8 cellular contexts compared by ENCODE assay signal in genomic region chr1:109214695-109215623, GRCh38. TPM values are rescaled to one million over a fixed set of nuclear protein-coding genes. Genes with fewer than 3 reads are reported as not detected.
DNase-seq lines count a peak whose midpoint lies in the region; ATAC-seq, FAIRE-seq and TF ChIP-seq lines count a peak whose summit lies in the region.

No MANE protein-coding gene starts in this region.

- FAIRE-seq in pancreas (lab: Jason Lieb, UNC): no peak

- peaks cover 40% of the 10 kb centered on the region for H3K36me3 Mint-ChIP-seq in activated naive CD4-positive, alpha-beta T cell treated with anti-CD3 and anti-CD28 coated beads, Interleukin-2, amount 10 ng/mL, durations not matched to agents 7 days and 5 days

- TF ChIP-seq CTCF in OCI-LY3 (IDR thresholded peaks at IDR 0.05; ENCODE audit: low read depth, low read length) (no peak), pancreas (IDR thresholded peaks at IDR 0.05) (no peak)

- peaks cover 40% of the 10 kb centered on the region for H3K4me1 Mint-ChIP-seq in activated naive CD4-positive, alpha-beta T cell treated with anti-CD3 and anti-CD28 coated beads, Interleukin-2, amount 10 ng/mL, durations not matched to agents 7 days and 5 days

- H3K27me3 ChIP-seq in OCI-LY3 (ENCODE audit: low read depth, low read length) (no peaks in the 10 kb centered on the region), pancreas (no peaks in the 10 kb centered on the region)

- H3K4me3 ChIP-seq in OCI-LY3 (ENCODE audit: low read length) (peak overlapping the region; percentile 90), pancreas (peak overlapping the region; percentile 53 to 92 (median 73))

- peaks cover 16% of the 10 kb centered on the region for H3K27me3 Mint-ChIP-seq in activated naive CD4-positive, alpha-beta T cell treated with anti-CD3 and anti-CD28 coated beads, Interleukin-2, amount 10 ng/mL, durations not matched to agents 7 days and 5 days

- H3K79me2 ChIP-seq in OCI-LY3 (ENCODE audit: low read length): peaks cover 54% of the 10 kb centered on the region

- H3K9me3 Mint-ChIP-seq in activated naive CD4-positive, alpha-beta T cell treated with anti-CD3 and anti-CD28 coated beads, Interleukin-2, amount 10 ng/mL, durations not matched to agents 7 days and 5 days: no peaks in the 10 kb centered on the region

- peak overlapping the region; percentile 50 for H3K27ac ChIP-seq in OCI-LY3 (ENCODE audit: low read length)
- peak overlapping the region; percentile 56 to 88 (median 70) for H3K27ac ChIP-seq in pancreas

- H3K4me2 ChIP-seq in OCI-LY3 (ENCODE audit: low read length): peak overlapping the region; percentile 91

- H4K20me1 ChIP-seq in OCI-LY3 (ENCODE audit: insufficient read depth, low read length): peaks cover 10% of the 10 kb centered on the region; the same call in 1 of the 2 replicates

- H3K9ac ChIP-seq in OCI-LY3 (ENCODE audit: low read length): peak overlapping the region; percentile 93

- H3K27ac Mint-ChIP-seq in activated naive CD4-positive, alpha-beta T cell treated with anti-CD3 and anti-CD28 coated beads, Interleukin-2, amount 10 ng/mL, durations not matched to agents 7 days and 5 days: peak overlapping the region; percentile 95

- H3K36me3 ChIP-seq in OCI-LY3 (replicated peaks; ENCODE audit: low read depth, low read length) (peaks cover 9% of the 10 kb centered on the region), pancreas (no peaks in the 10 kb centered on the region)

- CTCF ChIA-PET in activated naive CD4-positive, alpha-beta T cell treated with anti-CD3 and anti-CD28 coated beads, Interleukin-2, amount 10 ng/mL, durations not matched to agents 7 days and 5 days (lab: Charles Lee): interaction anchor here (0.7 to 2.7 kb wide), 4 partner anchors 9 to 318 kb away, joined by 3 to 16 read pairs (median 5); no protein-coding TSS in a partner anchor

- H2AFZ ChIP-seq in OCI-LY3 (ENCODE audit: low read depth, low read length): no peak overlapping the region

- H3K9me3 ChIP-seq in OCI-LY3 (ENCODE audit: insufficient read depth, low read length) (no peaks in the 10 kb centered on the region), pancreas (no peaks in the 10 kb centered on the region)

- H3K4me3 Mint-ChIP-seq in activated naive CD4-positive, alpha-beta T cell treated with anti-CD3 and anti-CD28 coated beads, Interleukin-2, amount 10 ng/mL, durations not matched to agents 7 days and 5 days: peak overlapping the region; percentile 99

- 4 to 6% methylated on average over 13 of the region's 13 CpGs for WGBS in pancreas, 2 donors

- H3K4me1 ChIP-seq in OCI-LY3 (ENCODE audit: low read length) (peaks cover 11% of the 10 kb centered on the region), pancreas (peaks cover 20 to 29% (median 24%) of the 10 kb centered on the region in 3 donors)

- intact Hi-C loops in pancreas (cut with DNase I): no loop called here

- peak; percentile 74 for DNase-seq in DMS114 treated with DMSO at 0.1 percent for 48 hours (lab: John Stamatoyannopoulos, UW; ENCODE audit: unreplicated experiment)
- peak in 51 of 76 experiments; percentile 5 to 69 (median 27) for DNase-seq in HUDEP-2 (lab: John Stamatoyannopoulos, UW; ENCODE audit: unreplicated experiment in 76 of 76)
- peak; percentile 56 for DNase-seq in activated naive CD4-positive, alpha-beta T cell treated with anti-CD3 and anti-CD28 coated beads, Interleukin-2, amount 10 ng/mL, durations not matched to agents 7 days and 5 days
- DNase-seq in glomerular visceral epithelial cell (ENCODE audit: extremely low spot score): peak; percentile 61
- peak in 3 of 6 donors; percentile 29 to 78 (median 39) for DNase-seq in pancreas

- ATAC-seq in pancreas: peak; percentile 39 to 72 (median 47)
- ATAC-seq in GM21367 (IDR thresholded peaks at IDR 0.05; ENCODE audit: unreplicated experiment): no peak
- no peak for ATAC-seq in GM21360 (IDR thresholded peaks at IDR 0.05; ENCODE audit: unreplicated experiment)

RNA-seq across cellular contexts. Expression of gene SARS1, which starts 1.2 kb away (rescaled TPM):
- 100 to 1,000 TPM in 4 of 6 donors, 10 to 100 TPM in 2; 82.7 to 270 (median 115) TPM for total RNA-seq in pancreas
- 100 to 1,000 TPM in 1 of 2 donors, 10 to 100 TPM in 1; 50.5 to 125 TPM for polyA plus RNA-seq in pancreas

RNA-seq across cellular contexts. Expression of gene CELSR2, which starts 34.4 kb away (rescaled TPM):
- 1 to 10 TPM; 4.0 to 8.5 (median 4.7) TPM for total RNA-seq in pancreas
- 1 to 10 TPM; 5.6 to 6.8 TPM for polyA plus RNA-seq in pancreas

Comparison
In these comparisons a context has a peak if more than half of its experiments do, and no peak if none do; other contexts are left out.
1. ATAC-seq: peak in pancreas (4 of 4); none in GM21367 (single experiment) and GM21360 (single experiment).